Comparison of ENCODE assay signal across 28 cellular contexts in the genomic region with DNA sequence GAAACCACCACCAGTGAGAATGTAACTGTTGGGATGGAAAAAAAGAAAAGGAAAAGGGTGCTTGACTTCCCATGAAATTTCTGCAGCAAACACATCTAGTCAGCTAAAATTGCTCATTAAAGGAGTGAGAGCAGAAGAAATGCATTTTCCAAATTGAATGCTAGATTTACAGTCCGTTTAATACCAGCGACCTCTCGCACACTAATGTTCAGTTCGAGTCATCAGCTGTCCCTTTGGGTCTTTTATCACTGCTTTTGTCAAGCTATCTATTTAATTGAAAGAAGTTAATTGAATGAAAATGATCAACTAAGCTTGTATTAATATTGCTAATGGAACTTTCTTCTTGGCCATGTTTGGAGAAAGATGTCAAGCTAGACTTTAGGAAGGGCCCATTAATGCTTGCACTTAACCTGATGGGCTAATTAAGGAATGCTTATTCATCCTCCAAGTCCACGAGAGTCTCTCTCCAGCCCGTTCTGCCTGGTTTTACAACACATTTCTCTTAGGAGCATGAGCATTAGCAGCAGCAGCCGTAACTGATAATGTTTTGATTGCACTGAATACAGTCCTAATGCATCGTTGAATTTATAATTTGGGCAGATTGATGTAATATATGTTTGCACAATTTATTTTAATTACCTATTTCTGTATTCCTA.
"Had no signal": no experiment of that assay in that cellular context is flagged by ENCODE, and none has a peak within 500 bp of the region (broad histone marks: within the 10 kb centered on the region; RNA-seq: fewer than 3 reads in every experiment).

No MANE protein-coding gene starts in this region.

- FAIRE-seq: endothelial cell of umbilical vein had no signal

- H3K9me3 ChIP-seq: left ventricle myocardium inferior, right atrium auricular region, stomach, thyroid gland, upper lobe of left lung, vagina had no signal

- H3K4me3 ChIP-seq: left ventricle myocardium inferior, lung, neural progenitor cell, right atrium auricular region, smooth muscle cell, stomach, thyroid gland, upper lobe of left lung, vagina had no signal

- H3K27ac ChIP-seq: brain microvascular endothelial cell, foreskin keratinocyte, left ventricle myocardium inferior, neural progenitor cell, right atrium auricular region, stomach, thyroid gland, upper lobe of left lung, vagina, VCaP had no signal

- DNase-seq: activated CD4-positive, alpha-beta memory T cell treated with anti-CD3 and anti-CD28 coated beads for 36 hours; activated CD4-positive, alpha-beta T cell treated with anti-CD3 and anti-CD28 coated beads, Interleukin-2, amount 10 ng/mL, durations not matched to agents 24 days and 14 days; activated CD4-positive, CD25-positive, alpha-beta regulatory T cell treated with anti-CD3 and anti-CD28 coated beads, Interleukin-2, amount 50 U/mL, for 72 hours; activated CD8-positive, alpha-beta memory T cell treated with anti-CD3 and anti-CD28 coated beads, Interleukin-2, amount 50 U/mL, for 48 hours; activated gamma-delta T cell treated with Interleukin-2 at 50 U/mL for 16 hours; activated T-cell treated with anti-CD3 and anti-CD28 coated beads, Interleukin-2, amount 50 U/mL, for 4 hours; anterior cingulate cortex; brain microvascular endothelial cell; cortex of kidney; foreskin keratinocyte; left ventricle myocardium inferior; mesendoderm; natural killer cell; occipital lobe; stimulated activated CD4-positive, alpha-beta T cell treated with anti-CD3 and anti-CD28 coated beads, Interleukin-1b, Interleukin-23, amount 100 ng/mL, for 48 hours; stimulated activated CD4-positive, alpha-beta T cell treated with anti-CD3 and anti-CD28 coated beads, Interleukin-4, amount 100 ng/mL, for 4 hours; stimulated activated CD8-positive, alpha-beta memory T cell treated with anti-CD3 and anti-CD28 coated beads, Interleukin-4, amount 100 ng/mL, for 48 hours; stomach; T-helper 9 cell; thyroid gland; upper lobe of left lung had no signal

- H3K27me3 ChIP-seq: brain microvascular endothelial cell, foreskin keratinocyte, neural progenitor cell, right atrium auricular region, stomach, thyroid gland, upper lobe of left lung, vagina had no signal
